In genomic region chr5:101253096-101253495, GRCh38 we compare ENCODE assay signal across 25 cellular contexts.
"Had no signal": no experiment of that assay in that cellular context is flagged by ENCODE, and none has a peak within 500 bp of the region (broad histone marks: within the 10 kb centered on the region; RNA-seq: fewer than 3 reads in every experiment).

No MANE protein-coding gene starts in this region.

- H3K36me3 ChIP-seq: colonic mucosa, esophagus muscularis mucosa, esophagus squamous epithelium, gastrocnemius medialis, gastroesophageal sphincter, heart left ventricle, heart right ventricle had no signal

- H3K27me3 Mint-ChIP-seq: dendritic cell treated with granulocyte-macrophage colony-stimulating factor and Interleukin-4, amounts not matched to agents 40 ng/mL and 50 ng/mL, for 4 days; effector memory CD8-positive, alpha-beta T cell had no signal

- DNase-seq: colonic mucosa; cortex of kidney; dermis blood vessel endothelial cell; dorsolateral prefrontal cortex; effector CD4-positive, alpha-beta T cell; effector CD8-positive, alpha-beta T cell; effector memory CD4-positive, alpha-beta T cell; effector memory CD8-positive, alpha-beta T cell; endodermal cell; erythroblast; esophagus squamous epithelium; foreskin fibroblast; foreskin keratinocyte; foreskin melanocyte; gastrocnemius medialis; glutamatergic neuron; head of caudate nucleus; heart left ventricle; heart right ventricle had no signal

- H3K9me3 ChIP-seq: colonic mucosa, esophagus squamous epithelium, gastrocnemius medialis, gastroesophageal sphincter had no signal

- H3K4me3 Mint-ChIP-seq: dendritic cell treated with granulocyte-macrophage colony-stimulating factor and Interleukin-4, amounts not matched to agents 40 ng/mL and 50 ng/mL, for 4 days; effector memory CD8-positive, alpha-beta T cell; endodermal cell had no signal

- H3K27ac ChIP-seq: colonic mucosa, coronary artery, dorsolateral prefrontal cortex, epithelial cell of prostate, esophagus muscularis mucosa, esophagus squamous epithelium, foreskin keratinocyte, gastrocnemius medialis, gastroesophageal sphincter, heart left ventricle, heart right ventricle had no signal

- H3K9me3 Mint-ChIP-seq: effector memory CD8-positive, alpha-beta T cell had no signal

- H3K4me1 ChIP-seq: colonic mucosa, esophagus muscularis mucosa, esophagus squamous epithelium, foreskin keratinocyte, gastrocnemius medialis, gastroesophageal sphincter, heart left ventricle, heart right ventricle had no signal

- H3K27ac Mint-ChIP-seq: dendritic cell treated with granulocyte-macrophage colony-stimulating factor and Interleukin-4, amounts not matched to agents 40 ng/mL and 50 ng/mL, for 4 days; effector memory CD8-positive, alpha-beta T cell; endodermal cell had no signal

- H3K4me3 ChIP-seq: colonic mucosa, coronary artery, dorsolateral prefrontal cortex, esophagus muscularis mucosa, esophagus squamous epithelium, gastrocnemius medialis, gastroesophageal sphincter, heart left ventricle, heart right ventricle had no signal

- ATAC-seq: effector memory CD8-positive, alpha-beta T cell; esophagus mucosa; foreskin keratinocyte; gastrocnemius medialis; gastroesophageal sphincter; heart left ventricle; heart right ventricle had no signal

- H3K4me1 Mint-ChIP-seq: endodermal cell had no signal

- H3K27me3 ChIP-seq: colonic mucosa, dorsolateral prefrontal cortex, esophagus muscularis mucosa, esophagus squamous epithelium, foreskin keratinocyte, gastrocnemius medialis, gastroesophageal sphincter, heart left ventricle, heart right ventricle had no signal
